Comparison of ENCODE assay signal across 28 cellular contexts in genomic region chr13:19159181-19159580, GRCh38. TPM values are rescaled to one million over a fixed set of nuclear protein-coding genes. Genes with fewer than 3 reads are reported as not detected.
"Had no signal": no experiment of that assay in that cellular context is flagged by ENCODE, and none has a peak within 500 bp of the region (broad histone marks: within the 10 kb centered on the region; RNA-seq: fewer than 3 reads in every experiment).

No MANE protein-coding gene starts in this region.

- H3K4me3 ChIP-seq: esophagus squamous epithelium, gastrocnemius medialis, heart right ventricle, left lung, lower lobe of right lung had no signal

- H3K9me3 ChIP-seq: gastrocnemius medialis, lower lobe of right lung had no signal

- ATAC-seq: effector memory CD8-positive, alpha-beta T cell; esophagus mucosa; gastrocnemius medialis; heart right ventricle; left cardiac atrium; left lung; left ventricle myocardium superior; lower lobe of right lung had no signal

- H3K36me3 ChIP-seq: esophagus squamous epithelium, gastrocnemius medialis, heart right ventricle, left lung, lower lobe of right lung had no signal

- H3K4me1 ChIP-seq: esophagus squamous epithelium, gastrocnemius medialis, heart right ventricle, left lung, lower lobe of right lung had no signal

- DNase-seq: cortex of kidney; effector CD8-positive, alpha-beta T cell; effector memory CD8-positive, alpha-beta T cell; endodermal cell; erythroblast; esophagus squamous epithelium; foreskin fibroblast; foreskin melanocyte; gastrocnemius medialis; glutamatergic neuron; heart right ventricle; hippocampal formation; left cardiac atrium; left ventricle myocardium superior; lower lobe of right lung; mesenchymal stem cell; midbrain had no signal

- H3K27ac ChIP-seq: epithelial cell of prostate, esophagus squamous epithelium, gastrocnemius medialis, heart right ventricle, left lung, lower lobe of right lung had no signal

- H3K27me3 ChIP-seq: esophagus squamous epithelium, gastrocnemius medialis, heart right ventricle, left lung had no signal

RNA-seq across cellular contexts. Expression of gene TUBA3C, which starts 22.4 kb away (rescaled TPM):
- total RNA-seq: dermis microvascular lymphatic vessel endothelial cell, endodermal cell, esophagus mucosa, esophagus squamous epithelium, gastrocnemius medialis, glomerular endothelial cell, kidney epithelial cell, left cardiac atrium, left lung, left ventricle myocardium superior, lower leg skin, lower lobe of right lung, lung microvascular endothelial cell, mononuclear cell, mucosa of gallbladder had no signal
- polyA plus RNA-seq: keratinocyte had no signal
